ENCODE assay signal across 33 cellular contexts in genomic region chrX:133966199-133966598, GRCh38. TPM values are rescaled to one million over a fixed set of nuclear protein-coding genes. Genes with fewer than 3 reads are reported as not detected.
"Had no signal": no experiment of that assay in that cellular context is flagged by ENCODE, and none has a peak within 500 bp of the region (broad histone marks: within the 10 kb centered on the region; RNA-seq: fewer than 3 reads in every experiment).

No MANE protein-coding gene starts in this region.

- H3K27me3 ChIP-seq: neutrophil, ovary, thyroid gland, upper lobe of right lung had no signal

- ATAC-seq: naive thymus-derived CD8-positive, alpha-beta T cell; natural killer cell treated with Interleukin-12 subunit alpha and Interleukin-12 subunit beta and Interleukin-15 and Interleukin-18, amount 100 ng/mL, for 72 hours; psoas muscle; right cardiac atrium; sciatic nerve; stimulated activated memory B cell treated with anti-CD40 and anti-IgM and Interleukin-4, amounts not matched to agents 10 μg/mL and 1 μg/mL and 100 μg/mL, for 72 hours; stimulated activated naive CD8-positive, alpha-beta T cell treated with anti-CD3 and anti-CD28 coated beads, Interleukin-15, amount 100 ng/mL, for 72 hours; stimulated activated naive CD8-positive, alpha-beta T cell treated with anti-CD3 and anti-CD28 coated beads, Interleukin-15, Interleukin-2, amounts not matched to agents 100 U/mL and 50 U/mL, for 24 hours; upper lobe of right lung had no signal

- H3K4me1 ChIP-seq: parathyroid adenoma, psoas muscle, spleen, thyroid gland, tibial nerve, upper lobe of right lung, uterus had no signal

- H3K4me1 Mint-ChIP-seq: naive B cell; stimulated activated memory B cell treated with anti-CD40 and anti-IgM and Interleukin-4, amounts not matched to agents 10 μg/mL and 1 μg/mL and 100 μg/mL, for 72 hours had no signal

- H3K79me2 ChIP-seq: parathyroid adenoma had no signal

- H3K27ac Mint-ChIP-seq: naive B cell; naive thymus-derived CD8-positive, alpha-beta T cell; natural killer cell treated with Interleukin-12 subunit alpha and Interleukin-12 subunit beta and Interleukin-15 and Interleukin-18, amount 100 ng/mL, for 72 hours; progenitor cell of endocrine pancreas; stimulated activated memory B cell treated with anti-CD40 and anti-IgM and Interleukin-4, amounts not matched to agents 10 μg/mL and 1 μg/mL and 100 μg/mL, for 72 hours; stimulated activated naive CD8-positive, alpha-beta T cell treated with anti-CD3 and anti-CD28 coated beads, Interleukin-15, amount 100 ng/mL, for 72 hours had no signal

- H3K9me3 ChIP-seq: neutrophil, ovary, psoas muscle, spleen, thoracic aorta, thyroid gland, tibial nerve, upper lobe of right lung, uterus had no signal

- H3K9me3 Mint-ChIP-seq: naive thymus-derived CD8-positive, alpha-beta T cell; natural killer cell treated with Interleukin-12 subunit alpha and Interleukin-12 subunit beta and Interleukin-15 and Interleukin-18, amount 100 ng/mL, for 72 hours; neural crest cell; stimulated activated memory B cell treated with anti-CD40 and anti-IgM and Interleukin-4, amounts not matched to agents 10 μg/mL and 1 μg/mL and 100 μg/mL, for 72 hours; stimulated activated naive CD8-positive, alpha-beta T cell treated with anti-CD3 and anti-CD28 coated beads, Interleukin-15, amount 100 ng/mL, for 72 hours had no signal

- H3K36me3 ChIP-seq: neutrophil, ovary, spleen, thoracic aorta, thyroid gland, tibial nerve, upper lobe of right lung, uterus had no signal

- H3K4me3 Mint-ChIP-seq: naive B cell; naive thymus-derived CD8-positive, alpha-beta T cell; natural killer cell treated with Interleukin-12 subunit alpha and Interleukin-12 subunit beta and Interleukin-15 and Interleukin-18, amount 100 ng/mL, for 72 hours; neural crest cell; stimulated activated memory B cell treated with anti-CD40 and anti-IgM and Interleukin-4, amounts not matched to agents 10 μg/mL and 1 μg/mL and 100 μg/mL, for 72 hours; stimulated activated naive CD8-positive, alpha-beta T cell treated with anti-CD3 and anti-CD28 coated beads, Interleukin-15, amount 100 ng/mL, for 72 hours; type B pancreatic cell had no signal

- H3K4me3 ChIP-seq: ovary, psoas muscle, skin epidermis, smooth muscle cell, spleen, thoracic aorta, thyroid gland, tibial nerve, upper lobe of right lung, uterus had no signal

- H3K27ac ChIP-seq: neutrophil, ovary, parathyroid adenoma, psoas muscle, skin epidermis, spleen, thoracic aorta, thyroid gland, tibial nerve, upper lobe of right lung, uterus had no signal

- H3K27me3 Mint-ChIP-seq: naive thymus-derived CD8-positive, alpha-beta T cell; progenitor cell of endocrine pancreas; stimulated activated memory B cell treated with anti-CD40 and anti-IgM and Interleukin-4, amounts not matched to agents 10 μg/mL and 1 μg/mL and 100 μg/mL, for 72 hours; stimulated activated naive CD8-positive, alpha-beta T cell treated with anti-CD3 and anti-CD28 coated beads, Interleukin-15, amount 100 ng/mL, for 72 hours had no signal

- H3K4me2 ChIP-seq: smooth muscle cell had no signal

- H3K36me3 Mint-ChIP-seq: naive B cell; naive thymus-derived CD8-positive, alpha-beta T cell; natural killer cell treated with Interleukin-12 subunit alpha and Interleukin-12 subunit beta and Interleukin-15 and Interleukin-18, amount 100 ng/mL, for 72 hours; stimulated activated memory B cell treated with anti-CD40 and anti-IgM and Interleukin-4, amounts not matched to agents 10 μg/mL and 1 μg/mL and 100 μg/mL, for 72 hours had no signal

- DNase-seq: naive B cell; naive thymus-derived CD8-positive, alpha-beta T cell; nucleus accumbens; ovary; posterior cingulate gyrus; psoas muscle; right cardiac atrium; spleen; stimulated activated CD4-positive, alpha-beta T cell treated with anti-CD3 and anti-CD28 coated beads, Interleukin-12 subunit alpha, Interleukin-12 subunit beta, amount 100 ng/mL, for 4 hours; stimulated activated CD4-positive, alpha-beta T cell treated with anti-CD3 and anti-CD28 coated beads, Interleukin-1b, Interleukin-23, amount 100 ng/mL, for 48 hours; stimulated activated CD4-positive, alpha-beta T cell treated with anti-CD3 and anti-CD28 coated beads, Interleukin-4, amount 100 ng/mL, for 1 hour; stimulated activated CD4-positive, alpha-beta T cell treated with anti-CD3 and anti-CD28 coated beads, Interleukin-4, amount 100 ng/mL, for 4 hours; stimulated activated CD8-positive, alpha-beta memory T cell treated with anti-CD3 and anti-CD28 coated beads, Interleukin-4, amount 100 ng/mL, for 48 hours; stimulated activated naive CD4-positive, alpha-beta T cell; stimulated activated naive CD8-positive, alpha-beta T cell treated with anti-CD3 and anti-CD28 coated beads, Interleukin-15, amount 100 ng/mL, for 72 hours; stimulated activated naive CD8-positive, alpha-beta T cell treated with anti-CD3 and anti-CD28 coated beads, Interleukin-15, Interleukin-2, amounts not matched to agents 100 U/mL and 50 U/mL, for 24 hours; substantia nigra; thyroid gland; upper lobe of right lung; uterus had no signal

- H2AFZ ChIP-seq: parathyroid adenoma had no signal

RNA-seq across cellular contexts. Expression of gene GPC3, which starts 19.2 kb away (rescaled TPM):
- total RNA-seq: myocyte; naive thymus-derived CD8-positive, alpha-beta T cell; natural killer cell treated with Interleukin-12 subunit alpha and Interleukin-12 subunit beta and Interleukin-15 and Interleukin-18, amount 100 ng/mL, for 72 hours had no signal
